8 cellular contexts compared by ENCODE assay signal in genomic region chr9:75892168-75892901, GRCh38. TPM values are rescaled to one million over a fixed set of nuclear protein-coding genes. Genes with fewer than 3 reads are reported as not detected.
DNase-seq lines count a peak whose midpoint lies in the region; ATAC-seq and TF ChIP-seq lines count a peak whose summit lies in the region.

No MANE protein-coding gene starts in this region.

- peak; percentile 66 for DNase-seq in activated CD4-positive, alpha-beta T cell treated with anti-CD3 and anti-CD28 coated beads for 36 hours
- no peak for DNase-seq in activated CD4-positive, alpha-beta T cell treated with anti-CD3 and anti-CD28 coated beads, Interleukin-2, amount 50 U/mL, for 4 hours
- DNase-seq in sigmoid colon (peak; percentile 71), GDM1 (lab: John Stamatoyannopoulos, UW) (no peak)

- peaks cover 4% of the 10 kb centered on the region for H3K27me3 Mint-ChIP-seq in activated CD4-positive, alpha-beta T cell treated with anti-CD3 and anti-CD28 coated beads for 36 hours

- peak overlapping the region; percentile 93 for H3K4me3 Mint-ChIP-seq in activated CD4-positive, alpha-beta T cell treated with anti-CD3 and anti-CD28 coated beads for 36 hours

- intact Hi-C loops in activated CD4-positive, alpha-beta T cell treated with anti-CD3 and anti-CD28 coated beads for 36 hours (cut with DNase I, micrococcal nuclease) = loop anchor here (1.0 to 10.0 kb wide), 11 partner anchors 26 to 865 kb away; partner anchors contain the start of gene CARNMT1 (in 1 of the 2)
- intact Hi-C loops in sigmoid colon (cut with DNase I) = loop anchor here (5.0 to 10.0 kb wide), 4 partner anchors 62 to 502 kb away; partner anchors contain the start of gene RFK

- no peaks in the 10 kb centered on the region for H3K36me3 Mint-ChIP-seq in activated CD4-positive, alpha-beta T cell treated with anti-CD3 and anti-CD28 coated beads for 36 hours (ENCODE audit: low read depth)

- H3K4me1 ChIP-seq in sigmoid colon = peaks cover 0 to 35% (median 28%) of the 10 kb centered on the region in 4 donors

- TF ChIP-seq POLR2A in sigmoid colon (IDR thresholded peaks at IDR 0.05) = no peak

- no peaks in the 10 kb centered on the region for H3K27me3 ChIP-seq in sigmoid colon

- WGBS in adipose tissue, 3 donors = 1 to 2% (median 1%) methylated on average over 34 to 35 of the region's 35 CpGs
- WGBS in sigmoid colon, 2 donors = 1 to 2% methylated on average over 35 of the region's 35 CpGs

- H3K27ac Mint-ChIP-seq in activated CD4-positive, alpha-beta T cell treated with anti-CD3 and anti-CD28 coated beads for 36 hours = peak overlapping the region; percentile 76

- H3K36me3 ChIP-seq in sigmoid colon = no peaks in the 10 kb centered on the region

- ATAC-seq in activated CD4-positive, alpha-beta T cell treated with anti-CD3 and anti-CD28 coated beads for 36 hours = peak; percentile 14
- ATAC-seq in HG03097 (IDR thresholded peaks at IDR 0.05; ENCODE audit: low FRiP score, unreplicated experiment) (no peak), GM21737 (IDR thresholded peaks at IDR 0.05; ENCODE audit: unreplicated experiment) (no peak)

- peaks cover 36% of the 10 kb centered on the region for H3K4me1 Mint-ChIP-seq in activated CD4-positive, alpha-beta T cell treated with anti-CD3 and anti-CD28 coated beads for 36 hours

- H3K9me3 Mint-ChIP-seq in activated CD4-positive, alpha-beta T cell treated with anti-CD3 and anti-CD28 coated beads for 36 hours (ENCODE audit: low read depth) = no peaks in the 10 kb centered on the region

- TF ChIP-seq CTCF in sigmoid colon (IDR thresholded peaks at IDR 0.05) = no peak

- TF ChIP-seq EP300 in sigmoid colon (IDR thresholded peaks at IDR 0.05) = no peak

- POLR2A ChIA-PET in activated CD4-positive, alpha-beta T cell treated with anti-CD3 and anti-CD28 coated beads for 36 hours (lab: Charles Lee) = no interaction called here

- CTCF ChIA-PET in activated CD4-positive, alpha-beta T cell treated with anti-CD3 and anti-CD28 coated beads for 36 hours (lab: Charles Lee) = interaction anchor here (0.6 to 1.5 kb wide), 3 partner anchors 26 to 364 kb away, joined by 3 read pairs; no protein-coding TSS in a partner anchor

- peak overlapping the region; percentile 17 for H3K27ac ChIP-seq in adipose tissue (ENCODE audit: low read depth, low read length)
- H3K27ac ChIP-seq in sigmoid colon = peak overlapping the region; percentile 90 to 93 (median 92)

- H3K4me3 ChIP-seq in iPS-18c (ENCODE audit: insufficient read depth, low read depth, low read length) (peak overlapping the region; percentile 89), sigmoid colon (peak overlapping the region; percentile 59 to 90 (median 70))

- H3K9me3 ChIP-seq in iPS-18c (ENCODE audit: control insufficient read depth, insufficient read depth, low read length) (no peaks in the 10 kb centered on the region), sigmoid colon (no peaks in the 10 kb centered on the region)

RNA-seq across cellular contexts. Expression of gene PCSK5, which starts 1.9 kb away (rescaled TPM):
- 1 to 10 TPM; 3.0 to 3.1 TPM for total RNA-seq in activated CD4-positive, alpha-beta T cell treated with anti-CD3 and anti-CD28 coated beads for 36 hours
- polyA plus RNA-seq in adipose tissue = 10 to 100 TPM in 1 of 3 donors, 1 to 10 TPM in 2; 2.1 to 12.5 (median 8.8) TPM
- 10 to 100 TPM in 2 of 4 donors, 1 to 10 TPM in 2; 8.1 to 23.5 (median 11.3) TPM for total RNA-seq in sigmoid colon
- 1 to 10 TPM; 2.4 to 9.5 (median 2.8) TPM for polyA plus RNA-seq in sigmoid colon

Comparison
In these comparisons a context has a peak if more than half of its experiments do, and no peak if none do; other contexts are left out.
1. DNase-seq: peak in activated CD4-positive, alpha-beta T cell treated with anti-CD3 and anti-CD28 coated beads for 36 hours (single experiment) and sigmoid colon (single experiment); none in activated CD4-positive, alpha-beta T cell treated with anti-CD3 and anti-CD28 coated beads, Interleukin-2, amount 50 U/mL, for 4 hours (0 of 2) and GDM1 (single experiment).